ENCODE assay signal across 22 cellular contexts in the genomic region with DNA sequence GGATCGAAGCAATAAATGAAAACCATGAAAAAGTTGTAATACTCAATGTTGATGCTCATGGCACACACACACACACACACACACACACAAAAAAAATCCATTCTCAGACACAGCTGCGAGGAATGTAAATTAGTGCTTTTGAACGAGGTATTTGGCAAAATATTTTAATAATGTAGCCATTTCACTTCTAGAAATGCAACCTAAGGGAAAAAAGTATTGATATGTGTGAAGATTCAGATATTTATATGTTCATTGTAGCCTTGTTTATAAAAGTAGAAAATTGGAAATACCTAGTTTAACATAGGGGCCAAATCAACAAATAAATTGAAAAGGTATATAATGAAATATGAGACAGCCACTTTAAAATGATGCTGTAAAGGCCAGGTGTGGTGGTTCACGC. TPM values are rescaled to one million over a fixed set of nuclear protein-coding genes. Genes with fewer than 3 reads are reported as not detected.
DNase-seq lines count a peak whose midpoint lies in the region; ATAC-seq, FAIRE-seq and TF ChIP-seq lines count a peak whose summit lies in the region.
"Had no signal": no experiment of that assay in that cellular context is flagged by ENCODE, and none has a peak within 500 bp of the region (broad histone marks: within the 10 kb centered on the region; RNA-seq: fewer than 3 reads in every experiment).

No MANE protein-coding gene starts in this region.

- no peak overlapping the region for H4K8ac ChIP-seq in IMR-90 (ENCODE audit: low read depth in 2 of 2, low read length in 2 of 2)

- no peak for TF ChIP-seq POLR2A in IMR-90 (IDR thresholded peaks at IDR 0.05; ENCODE audit: low read depth, low read length)

- no peak overlapping the region for H2BK20ac ChIP-seq in IMR-90 (ENCODE audit: low read depth, low read length)

- H4K20me1 ChIP-seq in IMR-90 (ENCODE audit: insufficient read depth, low read length): no peaks in the 10 kb centered on the region
- H4K20me1 ChIP-seq: BLaER1 had no signal

- no peak overlapping the region for H3K4ac ChIP-seq in IMR-90 (ENCODE audit: low read depth, low read length)

- H3K4me1 Mint-ChIP-seq in glutamatergic neuron (ENCODE audit: low read depth, unreplicated experiment) (peaks cover 28% of the 10 kb centered on the region), osteocyte (ENCODE audit: unreplicated experiment) (peaks cover 7% of the 10 kb centered on the region)
- peaks cover 3% of the 10 kb centered on the region for H3K4me1 Mint-ChIP-seq in activated CD4-positive, alpha-beta memory T cell treated with anti-CD3 and anti-CD28 coated beads for 36 hours (ENCODE audit: low read depth)

- intact Hi-C loops in IMR-90 (cut with micrococcal nuclease): loop anchor here (10.0 kb wide), 1 partner anchor 61 kb away; no protein-coding TSS in a partner anchor
- intact Hi-C loops in activated CD4-positive, alpha-beta memory T cell treated with anti-CD3 and anti-CD28 coated beads for 36 hours (cut with micrococcal nuclease): no loop called here

- no peak overlapping the region for H3K27ac ChIP-seq in IMR-90 (ENCODE audit: insufficient read depth, low read length)
- H3K27ac ChIP-seq: BLaER1, C4-2B had no signal

- H3K18ac ChIP-seq in IMR-90 (ENCODE audit: low read depth, low read length): no peak overlapping the region

- H3K36me3 Mint-ChIP-seq in glutamatergic neuron (ENCODE audit: unreplicated experiment) (no peaks in the 10 kb centered on the region), osteocyte (ENCODE audit: unreplicated experiment) (no peaks in the 10 kb centered on the region)
- no peaks in the 10 kb centered on the region for H3K36me3 Mint-ChIP-seq in activated CD4-positive, alpha-beta memory T cell treated with anti-CD3 and anti-CD28 coated beads for 36 hours
- H3K36me3 Mint-ChIP-seq: CD4-positive, CD25-positive, alpha-beta regulatory T cell; CD8-positive, alpha-beta T cell had no signal

- no peak overlapping the region for H4K5ac ChIP-seq in IMR-90 (ENCODE audit: low read depth, low read length)

- H3K27me3 Mint-ChIP-seq in glutamatergic neuron (ENCODE audit: unreplicated experiment) (peaks cover 19% of the 10 kb centered on the region), osteocyte (ENCODE audit: unreplicated experiment) (peaks cover 16% of the 10 kb centered on the region)
- H3K27me3 Mint-ChIP-seq in activated CD4-positive, alpha-beta memory T cell treated with anti-CD3 and anti-CD28 coated beads for 36 hours: peaks cover 3% of the 10 kb centered on the region

- no peak overlapping the region for H3K56ac ChIP-seq in IMR-90 (ENCODE audit: extremely low read depth, insufficient read depth, low read length)

- no peak for TF ChIP-seq CTCF in D721Med (IDR thresholded peaks at IDR 0.05; ENCODE audit: insufficient read depth, missing control alignments)
- no peak for TF ChIP-seq CTCF in IMR-90 (conservative IDR thresholded peaks at IDR 0.05; ENCODE audit: low read depth, low read length)
- no peak for TF ChIP-seq CTCF in glutamatergic neuron (IDR thresholded peaks at IDR 0.05; ENCODE audit: partially characterized antibody, unreplicated experiment)
- TF ChIP-seq CTCF in osteocyte (IDR thresholded peaks at IDR 0.05): no peak

- no peak overlapping the region for H2AK5ac ChIP-seq in IMR-90 (ENCODE audit: low read depth, low read length)

- H3K4me3 Mint-ChIP-seq in glutamatergic neuron (ENCODE audit: unreplicated experiment) (peak overlapping the region; percentile 12), osteocyte (ENCODE audit: unreplicated experiment) (no peak overlapping the region)
- H3K4me3 Mint-ChIP-seq in activated CD4-positive, alpha-beta memory T cell treated with anti-CD3 and anti-CD28 coated beads for 36 hours: no peak overlapping the region
- H3K4me3 Mint-ChIP-seq: B cell; CD4-positive, CD25-positive, alpha-beta regulatory T cell; CD8-positive, alpha-beta T cell; GM23338; H9; HFFc6 had no signal

- in situ Hi-C loops in IMR-90 (cut with MboI; ENCODE audit: low sequenced_read_pairs): no loop called here

- H2BK15ac ChIP-seq in IMR-90 (ENCODE audit: low read depth, low read length): no peak overlapping the region

- H2BK120ac ChIP-seq in IMR-90 (ENCODE audit: low read depth, low read length): no peak overlapping the region

- H4K91ac ChIP-seq in IMR-90 (ENCODE audit: insufficient read depth, low read depth, low read length): no peak overlapping the region

- no peaks in the 10 kb centered on the region for H3K27me3 ChIP-seq in IMR-90 (ENCODE audit: control insufficient read depth, insufficient read depth, low read length)
- H3K27me3 ChIP-seq: BLaER1 had no signal

- DNase-seq in D721Med (ENCODE audit: insufficient read length, low spot score): no peak
- DNase-seq in IMR-90: no peak
- DNase-seq in glutamatergic neuron: no peak
- DNase-seq in osteocyte (ENCODE audit: extremely low spot score, unreplicated experiment): no peak
- DNase-seq in activated CD4-positive, alpha-beta memory T cell treated with anti-CD3 and anti-CD28 coated beads for 36 hours: no peak
- DNase-seq: Caco-2; CD4-positive, CD25-positive, alpha-beta regulatory T cell; CD8-positive, alpha-beta T cell; DMS 273 treated with DMSO at 0.1 percent for 48 hours; DMS79; EL; GDM1; H9; HFFc6 had no signal

- dilution Hi-C loops in IMR-90 (cut with HindIII; ENCODE audit: low sequenced_read_pairs, unreplicated experiment): no loop called here

- H3K9me1 ChIP-seq in IMR-90 (ENCODE audit: insufficient read depth, low read length): peaks cover 5% of the 10 kb centered on the region

- CTCF ChIA-PET in IMR-90 (lab: Yijun Ruan, JAX): no interaction called here
- CTCF ChIA-PET in activated CD4-positive, alpha-beta memory T cell treated with anti-CD3 and anti-CD28 coated beads for 36 hours (lab: Charles Lee): interaction anchor here (2.6 kb wide), 1 partner anchor 8 kb away, joined by 19 read pairs; no protein-coding TSS in a partner anchor

- no CpG with 5 or more reads among the region's 4 CpGs for WGBS in IMR-90 (ENCODE audit: extremely low coverage in 2 of 2, insufficient read length in 1 of 2), 2 experiments

- peak overlapping the region; percentile 70 for H3K27ac Mint-ChIP-seq in glutamatergic neuron (ENCODE audit: unreplicated experiment)
- H3K27ac Mint-ChIP-seq in osteocyte (ENCODE audit: unreplicated experiment): no peak overlapping the region
- H3K27ac Mint-ChIP-seq in activated CD4-positive, alpha-beta memory T cell treated with anti-CD3 and anti-CD28 coated beads for 36 hours: no peak overlapping the region
- H3K27ac Mint-ChIP-seq: B cell; CD4-positive, CD25-positive, alpha-beta regulatory T cell; CD8-positive, alpha-beta T cell; GM23338; H9; HFFc6 had no signal

- H3K14ac ChIP-seq in IMR-90 (replicated peaks; ENCODE audit: low read depth, low read length): no peak overlapping the region

- H2BK5ac ChIP-seq in IMR-90 (ENCODE audit: low read depth, low read length, poor library complexity, severe bottlenecking): no peak overlapping the region

- no peak overlapping the region for H3K4me2 ChIP-seq in IMR-90 (ENCODE audit: low read depth, low read length)
- H3K4me2 ChIP-seq: BLaER1, GM23338 had no signal

- H3K9me3 Mint-ChIP-seq in glutamatergic neuron (ENCODE audit: unreplicated experiment): peaks cover 17% of the 10 kb centered on the region
- H3K9me3 Mint-ChIP-seq in osteocyte (ENCODE audit: unreplicated experiment): no peaks in the 10 kb centered on the region
- H3K9me3 Mint-ChIP-seq in activated CD4-positive, alpha-beta memory T cell treated with anti-CD3 and anti-CD28 coated beads for 36 hours: no peaks in the 10 kb centered on the region
- H3K9me3 Mint-ChIP-seq: CD8-positive, alpha-beta T cell; GM23338; H9; HFFc6 had no signal

- no peak for TF ChIP-seq RAD21 in IMR-90 (IDR thresholded peaks at IDR 0.05; ENCODE audit: low read length)

- no peaks in the 10 kb centered on the region for H3K36me3 ChIP-seq in IMR-90 (ENCODE audit: control insufficient read depth, insufficient read depth, low read length)
- H3K36me3 ChIP-seq: BLaER1 had no signal

- BruUV-seq in IMR-90 (replicated peaks; lab: Mats Ljungman, UMichigan): no TSS peak

- H3K23ac ChIP-seq in IMR-90 (ENCODE audit: low read depth, low read length): no peak overlapping the region

- H3K79me1 ChIP-seq in IMR-90 (ENCODE audit: low read depth in 1 of 2, low read length in 2 of 2): no peaks in the 10 kb centered on the region

- peaks cover 16% of the 10 kb centered on the region; the same call in 1 of the 2 replicates for H3K4me1 ChIP-seq in IMR-90 (ENCODE audit: control insufficient read depth, insufficient read depth, low read length)

- H3K9ac ChIP-seq in IMR-90 (ENCODE audit: low read depth, low read length): no peak overlapping the region
- H3K9ac ChIP-seq: BLaER1 had no signal

- H3K9me3 ChIP-seq in IMR-90 (ENCODE audit: control insufficient read depth, insufficient read depth, low read length): no peaks in the 10 kb centered on the region
- H3K9me3 ChIP-seq: BLaER1, Caco-2 had no signal

- no peak overlapping the region for H2AFZ ChIP-seq in IMR-90 (replicated peaks; ENCODE audit: low read length, poor library complexity)
- H2AFZ ChIP-seq: GM23338 had no signal

- POLR2A ChIA-PET in IMR-90 (lab: Charles Lee; ENCODE audit: unreplicated experiment): no interaction called here
- POLR2A ChIA-PET in activated CD4-positive, alpha-beta memory T cell treated with anti-CD3 and anti-CD28 coated beads for 36 hours (lab: Charles Lee): no interaction called here

- no peak overlapping the region for H2AK9ac ChIP-seq in IMR-90 (replicated peaks; ENCODE audit: low read depth, low read length, poor library complexity)

- ATAC-seq in IMR-90 (ENCODE audit: low read depth) (no peak), HG02610 (IDR thresholded peaks at IDR 0.05; ENCODE audit: unreplicated experiment) (no peak)
- ATAC-seq: CD8-positive, alpha-beta T cell; GM12878; GM23338; HCT116 had no signal

- FAIRE-seq in D721Med (lab: Jason Lieb, UNC): peak; percentile 21
- FAIRE-seq: GM12878, GM19239 had no signal

- H3K4me3 ChIP-seq in IMR-90 (ENCODE audit: insufficient read depth, low read depth, low read length): no peak overlapping the region
- H3K4me3 ChIP-seq: BLaER1, GM12878, GM23338 had no signal

RNA-seq across cellular contexts. Expression of a gene that starts 3.8 kb away (rescaled TPM):
- total RNA-seq in IMR-90 (2012; rRNA removed): 5.0 and 8.2 TPM in 2 replicates
- 19.9 and 20.6 TPM in 2 replicates for polyA plus RNA-seq in IMR-90 (2012; rRNA removed)
- polyA plus RNA-seq in IMR-90 (2012; cell fraction: cytosol; rRNA removed): 10.7 and 13.6 TPM in 2 replicates
- 59.8 and 70.3 TPM in 2 replicates for polyA plus RNA-seq in IMR-90 (2012; cell fraction: nucleus; rRNA removed; ENCODE audit: low replicate concordance)
- total RNA-seq in glutamatergic neuron (ENCODE audit: unreplicated experiment): 72.7 TPM
- 0.24 and 0.26 TPM in 2 replicates for total RNA-seq in osteocyte
- total RNA-seq in activated CD4-positive, alpha-beta memory T cell treated with anti-CD3 and anti-CD28 coated beads for 36 hours: under 1 TPM; 0.52 to 0.80 TPM
- polyA plus RNA-seq: CD4-positive, CD25-positive, alpha-beta regulatory T cell had no signal

RNA-seq across cellular contexts. Expression of a gene that starts 55.7 kb away (rescaled TPM):
- 14.9 and 20.3 TPM in 2 replicates for total RNA-seq in IMR-90 (2012; rRNA removed)
- 14.4 and 15.0 TPM in 2 replicates for polyA plus RNA-seq in IMR-90 (2012; rRNA removed)
- polyA plus RNA-seq in IMR-90 (2012; cell fraction: cytosol; rRNA removed): 8.7 and 10.7 TPM in 2 replicates
- polyA plus RNA-seq in IMR-90 (2012; cell fraction: nucleus; rRNA removed; ENCODE audit: low replicate concordance): 6.9 and 17.1 TPM in 2 replicates
- 45.3 TPM for total RNA-seq in glutamatergic neuron (ENCODE audit: unreplicated experiment)
- 46.1 and 47.4 TPM in 2 replicates for total RNA-seq in osteocyte
- total RNA-seq in activated CD4-positive, alpha-beta memory T cell treated with anti-CD3 and anti-CD28 coated beads for 36 hours: 10 to 100 TPM; 54.9 to 57.1 TPM
